Comparison of ENCODE assay signal across 9 cellular contexts in genomic region chr10:119270893-119271361, GRCh38.
A peak's percentile ranks its signal among the peaks of the same experiment; 100 is the strongest.
DNase-seq lines count a peak whose midpoint lies in the region; ATAC-seq, FAIRE-seq and TF ChIP-seq lines count a peak whose summit lies in the region.
"Had no signal": no experiment of that assay in that cellular context is flagged by ENCODE, and none has a peak within 500 bp of the region (broad histone marks: within the 10 kb centered on the region; RNA-seq: fewer than 3 reads in every experiment).

No MANE protein-coding gene starts in this region.

- peak overlapping the region; percentile 25 for H3K4me3 Mint-ChIP-seq in HFFc6
- peak overlapping the region; percentile 7 for H3K4me3 Mint-ChIP-seq in activated naive CD8-positive, alpha-beta T cell treated with anti-CD3 and anti-CD28 coated beads, Interleukin-2, amount 50 U/mL, for 24 hours

- no peak; the same call in 1 of the 2 replicates for TF ChIP-seq RAD21 in HepG2 (CRISPR knock-in tag; IDR thresholded peaks at IDR 0.05)

- POLR2A ChIA-PET in HepG2 (lab: Yijun Ruan, JAX) = interaction anchor here (0.7 to 7.3 kb wide), 28 partner anchors 8 to 242 kb away, joined by 3 to 168 read pairs (median 4); partner anchors contain the start of genes DENND10 and GRK5

- no peak; a peak in 1 of 4 replicates for TF ChIP-seq EP300 in HepG2 (IDR thresholded peaks at IDR 0.05; ENCODE audit: low read depth in 2 of 2, low read length in 2 of 2)
- TF ChIP-seq EP300 in HepG2 (CRISPR knock-in tag; IDR thresholded peaks at IDR 0.05; ENCODE audit: borderline replicate concordance) = no peak; the same call in 1 of the 2 replicates

- no peaks in the 10 kb centered on the region for H3K36me3 ChIP-seq in GM06990 (ENCODE audit: control insufficient read depth, insufficient read depth, low read length)
- peaks cover under 1% of the 10 kb centered on the region; the same call in 1 of the 2 replicates for H3K36me3 ChIP-seq in SJSA1
- no peaks in the 10 kb centered on the region for H3K36me3 ChIP-seq in HepG2 (replicated peaks in 1 of 2; ENCODE audit: control insufficient read depth in 1 of 2, insufficient read depth in 2 of 2, low read length in 2 of 2)

- peak; percentile 65 for ATAC-seq in activated naive CD8-positive, alpha-beta T cell treated with anti-CD3 and anti-CD28 coated beads, Interleukin-2, amount 50 U/mL, for 24 hours
- peak; percentile 89 for ATAC-seq in HepG2

- H3K27me3 ChIP-seq in GM06990 (replicated peaks; ENCODE audit: control insufficient read depth, insufficient read depth, low read length) (no peaks in the 10 kb centered on the region), SJSA1 (replicated peaks) (no peaks in the 10 kb centered on the region), HepG2 (ENCODE audit: control insufficient read depth in 1 of 2, insufficient read depth in 2 of 2, low read length in 2 of 2) (no peaks in the 10 kb centered on the region)

- H3K4me2 ChIP-seq in HepG2 (ENCODE audit: low read depth, low read length) = peak overlapping the region; percentile 81

- H3K36me3 Mint-ChIP-seq in HFFc6 (ENCODE audit: low read depth) = no peaks in the 10 kb centered on the region
- no peaks in the 10 kb centered on the region for H3K36me3 Mint-ChIP-seq in activated naive CD8-positive, alpha-beta T cell treated with anti-CD3 and anti-CD28 coated beads, Interleukin-2, amount 50 U/mL, for 24 hours (ENCODE audit: low read depth)

- no peak overlapping the region for H2AFZ ChIP-seq in HepG2 (ENCODE audit: low read length)

- intact Hi-C loops in HepG2 (cut with micrococcal nuclease; ENCODE audit: unreplicated experiment) = loop anchor here (1.0 to 2.0 kb wide), 4 partner anchors 18 to 62 kb away; no protein-coding TSS in a partner anchor

- peaks cover 37% of the 10 kb centered on the region for H3K4me1 Mint-ChIP-seq in HFFc6 (ENCODE audit: low read depth)
- peaks cover 55% of the 10 kb centered on the region for H3K4me1 Mint-ChIP-seq in activated naive CD8-positive, alpha-beta T cell treated with anti-CD3 and anti-CD28 coated beads, Interleukin-2, amount 50 U/mL, for 24 hours

- CTCF ChIA-PET in HepG2 (lab: Yijun Ruan, JAX; ENCODE audit: low intra/inter-chr PET ratio, low total read pairs) = interaction anchor here (0.7 to 1.5 kb wide), 2 partner anchors 51 to 64 kb away, joined by 3 to 6 read pairs; no protein-coding TSS in a partner anchor

- H3K9me3 Mint-ChIP-seq in HFFc6 = no peaks in the 10 kb centered on the region
- no peaks in the 10 kb centered on the region for H3K9me3 Mint-ChIP-seq in activated naive CD8-positive, alpha-beta T cell treated with anti-CD3 and anti-CD28 coated beads, Interleukin-2, amount 50 U/mL, for 24 hours

- H3K9ac ChIP-seq in HepG2 (ENCODE audit: insufficient read depth, low read depth, low read length) = peak overlapping the region; percentile 60

- peaks cover 6% of the 10 kb centered on the region for H3K27me3 Mint-ChIP-seq in HFFc6 (ENCODE audit: insufficient read depth)
- no peaks in the 10 kb centered on the region for H3K27me3 Mint-ChIP-seq in activated naive CD8-positive, alpha-beta T cell treated with anti-CD3 and anti-CD28 coated beads, Interleukin-2, amount 50 U/mL, for 24 hours

- H3K4me1 ChIP-seq in SJSA1 (replicated peaks) = peaks cover 63% of the 10 kb centered on the region
- H3K4me1 ChIP-seq in HepG2 (ENCODE audit: insufficient read depth, low read length) = peaks cover 63% of the 10 kb centered on the region

- in situ Hi-C loops in HepG2 (cut with HindIII; ENCODE audit: extremely low pct_ligation_motif_present, low pct_unique_long_range_greater_than_20kb) = no loop called here

- H3K9me3 ChIP-seq in SJSA1 (replicated peaks) (no peaks in the 10 kb centered on the region), HepG2 (ENCODE audit: low read length) (no peaks in the 10 kb centered on the region)

- DNase-seq in GM06990 (ENCODE audit: extremely low read depth, insufficient read length) (peak; percentile 73), HFFc6 (no peak), SJSA1 (ENCODE audit: low read depth in 1 of 2, low spot score in 2 of 2) (peak in 1 of 2 experiments; percentile 82), HepG2 (ENCODE audit: low spot score) (peak; percentile 75), NCI-H1105 (lab: John Stamatoyannopoulos, UW) (no peak), GM19238 (ENCODE audit: insufficient read length, low spot score) (no peak)
- peak; percentile 67 for DNase-seq in activated naive CD8-positive, alpha-beta T cell treated with anti-CD3 and anti-CD28 coated beads, Interleukin-2, amount 50 U/mL, for 24 hours
- peak; percentile 20 for DNase-seq in stimulated activated naive CD4-positive, alpha-beta T cell treated with Interleukin-2 at 50 U/mL for 16 hours (lab: John Stamatoyannopoulos, UW)

- H3K4me3 ChIP-seq in GM06990 (replicated peaks; ENCODE audit: low read depth, low read length) = no peak overlapping the region
- peak overlapping the region; percentile 4; the same call in 1 of the 2 replicates for H3K4me3 ChIP-seq in SJSA1
- H3K4me3 ChIP-seq in HepG2 (replicated peaks in 1 of 3; ENCODE audit: insufficient read depth in 1 of 3, low read depth in 2 of 3, low read length in 3 of 3) = peak overlapping the region; percentile 12 to 52 (median 34); a peak in 5 of 6 replicates

- H3K27ac Mint-ChIP-seq in HFFc6 = peak overlapping the region; percentile 59
- peak overlapping the region; percentile 40 for H3K27ac Mint-ChIP-seq in activated naive CD8-positive, alpha-beta T cell treated with anti-CD3 and anti-CD28 coated beads, Interleukin-2, amount 50 U/mL, for 24 hours

- TF ChIP-seq POLR2A in HepG2 (IDR thresholded peaks at IDR 0.05; ENCODE audit: insufficient read depth in 1 of 2, low read depth in 2 of 2, low read length in 2 of 2) = peak; percentile 51 to 54; a peak in 3 of 4 replicates

- 2% methylated on average over 16 of the region's 17 CpGs for WGBS in HepG2 (ENCODE audit: low lambda C conversion rate)

- FAIRE-seq in HepG2 (lab: Jason Lieb, UNC) = no peak
- FAIRE-seq: H1 had no signal

- BruUV-seq in HepG2 (replicated peaks; lab: Mats Ljungman, UMichigan) = no TSS peak

- TF ChIP-seq CTCF in GM06990 (IDR thresholded peaks at IDR 0.05; ENCODE audit: insufficient read depth, low read length, poor library complexity, severe bottlenecking) (no peak), HFFc6 (IDR thresholded peaks at IDR 0.05) (no peak), HepG2 (CRISPR knock-in tag; IDR thresholded peaks at IDR 0.05) (no peak; the same call in 1 of the 2 replicates)

- no peaks in the 10 kb centered on the region for H4K20me1 ChIP-seq in HepG2 (ENCODE audit: insufficient read depth, low read length)

- H3K79me2 ChIP-seq in HepG2 (ENCODE audit: insufficient read depth, low read length) = peaks cover 13% of the 10 kb centered on the region

- H3K27ac ChIP-seq in SJSA1 (peak overlapping the region; percentile 79), HepG2 (ENCODE audit: extremely low read length, insufficient read depth, low read length) (peak overlapping the region; percentile 83)

TF ChIP-seq in HepG2, 621 proteins besides CTCF, POLR2A, EP300 and RAD21 (continues in another document):
- TF ChIP-seq PITX1 (CRISPR knock-in tag; IDR thresholded peaks at IDR 0.05) (0 out of 2 replicates have a peak, but pooled peaks have one; percentile 66), ZNF816 (CRISPR knock-in tag; IDR thresholded peaks at IDR 0.05; ENCODE audit: borderline replicate concordance) (no peak), ZFP1 (CRISPR knock-in tag; IDR thresholded peaks at IDR 0.05) (no peak), NONO (IDR thresholded peaks at IDR 0.05) (no peak), NONO (CRISPR knock-in tag; conservative IDR thresholded peaks at IDR 0.05) (peak; percentile 68), ATRX (CRISPR knock-in tag; IDR thresholded peaks at IDR 0.05; ENCODE audit: borderline replicate concordance) (no peak), ZNF780A (CRISPR knock-in tag; IDR thresholded peaks at IDR 0.05) (no peak), DMAP1 (CRISPR knock-in tag; IDR thresholded peaks at IDR 0.05) (peak; percentile 96), ZBTB7A (CRISPR knock-in tag; IDR thresholded peaks at IDR 0.05) (peak; percentile 67; the same call in 1 of the 2 replicates), CREBL2 (CRISPR knock-in tag; IDR thresholded peaks at IDR 0.05; ENCODE audit: borderline replicate concordance) (no peak), ZNF333 (CRISPR knock-in tag; IDR thresholded peaks at IDR 0.05; ENCODE audit: borderline replicate concordance) (no peak), TIGD3 (CRISPR knock-in tag; IDR thresholded peaks at IDR 0.05; ENCODE audit: borderline replicate concordance) (peak; percentile 77; the same call in 1 of the 2 replicates), CREB3 (CRISPR knock-in tag; IDR thresholded peaks at IDR 0.05) (no peak), YY1 (IDR thresholded peaks at IDR 0.05; ENCODE audit: insufficient read depth, insufficient replicate concordance, low read depth, low read length) (no peak), ZNF572 (CRISPR knock-in tag; IDR thresholded peaks at IDR 0.05) (no peak), ZNF576 (CRISPR knock-in tag; IDR thresholded peaks at IDR 0.05) (no peak), SMAD9 (CRISPR knock-in tag; IDR thresholded peaks at IDR 0.05) (no peak), XRCC5 (optimal IDR thresholded peaks at IDR 0.05; ENCODE audit: low read length) (no peak), ZNF768 (CRISPR knock-in tag; IDR thresholded peaks at IDR 0.05) (no peak)

Comparison
In these comparisons a context has a peak if more than half of its experiments do, and no peak if none do; other contexts are left out.
1. DNase-seq: peak in GM06990 (single experiment), activated naive CD8-positive, alpha-beta T cell treated with anti-CD3 and anti-CD28 coated beads, Interleukin-2, amount 50 U/mL, for 24 hours (single experiment), HepG2 (single experiment) and stimulated activated naive CD4-positive, alpha-beta T cell treated with Interleukin-2 at 50 U/mL for 16 hours (single experiment); none in HFFc6 (single experiment), NCI-H1105 (single experiment) and GM19238 (single experiment).